8 cellular contexts compared by ENCODE assay signal in genomic region chr17:56891751-56892150, GRCh38.
DNase-seq lines count a peak whose midpoint lies in the region; ATAC-seq and TF ChIP-seq lines count a peak whose summit lies in the region.

No MANE protein-coding gene starts in this region.

- H3K4me3 ChIP-seq in fibroblast of pulmonary artery (replicated peaks; ENCODE audit: low read depth, low read length), result no peak overlapping the region

- TF ChIP-seq CTCF in GM12874 (IDR thresholded peaks at IDR 0.05; ENCODE audit: insufficient read depth, low read depth, low read length) (peak; percentile 25; the same call in 1 of the 2 replicates), fibroblast of pulmonary artery (IDR thresholded peaks at IDR 0.05; ENCODE audit: low read length, missing control alignments) (peak; percentile 35)

- ATAC-seq in GM21723 (IDR thresholded peaks at IDR 0.05; ENCODE audit: unreplicated experiment) (no peak), HG03521 (IDR thresholded peaks at IDR 0.05; ENCODE audit: unreplicated experiment) (no peak)

- DNase-seq in activated CD4-positive, alpha-beta T cell treated with anti-CD3 and anti-CD28 coated beads, Interleukin-2, amount 50 U/mL, for 4 hours, result peak; percentile 48 to 51
- DNase-seq in fibroblast of pulmonary artery (ENCODE audit: low read depth) (no peak), COR-L47 (lab: John Stamatoyannopoulos, UW) (no peak), NCI-H1436 treated with DMSO at 0.1 percent for 48 hours (lab: John Stamatoyannopoulos, UW) (no peak)
- DNase-seq in stimulated activated CD4-positive, alpha-beta T cell treated with anti-CD3 and anti-CD28 coated beads, Interleukin-1b, Interleukin-23, amount 100 ng/mL, for 4 hours (ENCODE audit: low read depth in 2 of 2), result peak; percentile 39 to 57

Comparison
In these comparisons a context has a peak if more than half of its experiments do, and no peak if none do; other contexts are left out.
1. DNase-seq: peak in activated CD4-positive, alpha-beta T cell treated with anti-CD3 and anti-CD28 coated beads, Interleukin-2, amount 50 U/mL, for 4 hours (2 of 2) and stimulated activated CD4-positive, alpha-beta T cell treated with anti-CD3 and anti-CD28 coated beads, Interleukin-1b, Interleukin-23, amount 100 ng/mL, for 4 hours (2 of 2); none in fibroblast of pulmonary artery (single experiment), COR-L47 (single experiment) and NCI-H1436 treated with DMSO at 0.1 percent for 48 hours (single experiment).